Comparison of ENCODE assay signal across 31 cellular contexts in the genomic region with DNA sequence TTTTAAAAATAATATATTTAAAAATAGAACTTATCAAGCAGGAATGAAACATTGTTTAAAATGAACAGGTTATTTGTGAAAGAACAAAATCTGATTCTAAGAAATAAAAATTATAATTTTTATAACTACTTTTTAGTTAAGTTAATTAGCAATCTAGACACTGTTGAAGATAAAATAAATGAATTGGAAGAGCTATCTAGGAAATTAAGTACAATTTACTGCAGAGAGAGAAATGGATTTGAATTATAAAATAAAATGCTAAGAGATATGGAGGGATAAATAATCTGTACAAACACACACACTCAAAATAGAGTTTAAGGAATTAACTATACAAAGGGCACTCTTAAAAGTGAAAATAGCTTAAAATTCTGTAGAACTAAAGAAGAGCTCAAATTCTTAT.
"Had no signal": no experiment of that assay in that cellular context is flagged by ENCODE, and none has a peak within 500 bp of the region (broad histone marks: within the 10 kb centered on the region; RNA-seq: fewer than 3 reads in every experiment).

No MANE protein-coding gene starts in this region.

- H3K27ac Mint-ChIP-seq: natural killer cell; nephron; neural progenitor cell; progenitor cell of endocrine pancreas; stimulated activated memory B cell treated with anti-CD40 and anti-IgM and Interleukin-4, amounts not matched to agents 10 μg/mL and 1 μg/mL and 100 μg/mL, for 72 hours; stimulated activated naive CD8-positive, alpha-beta T cell treated with anti-CD3 and anti-CD28 coated beads, Interleukin-15, amount 100 ng/mL, for 72 hours; type B pancreatic cell had no signal

- H3K4me3 Mint-ChIP-seq: natural killer cell; nephron; neural progenitor cell; stimulated activated memory B cell treated with anti-CD40 and anti-IgM and Interleukin-4, amounts not matched to agents 10 μg/mL and 1 μg/mL and 100 μg/mL, for 72 hours; stimulated activated naive CD8-positive, alpha-beta T cell treated with anti-CD3 and anti-CD28 coated beads, Interleukin-15, amount 100 ng/mL, for 72 hours; type B pancreatic cell had no signal

- H3K4me1 Mint-ChIP-seq: natural killer cell; nephron; neural progenitor cell; stimulated activated memory B cell treated with anti-CD40 and anti-IgM and Interleukin-4, amounts not matched to agents 10 μg/mL and 1 μg/mL and 100 μg/mL, for 72 hours; stimulated activated naive CD8-positive, alpha-beta T cell treated with anti-CD3 and anti-CD28 coated beads, Interleukin-15, amount 100 ng/mL, for 72 hours had no signal

- H3K27me3 ChIP-seq: neural progenitor cell, ovary, right lobe of liver, sigmoid colon, spleen, suprapubic skin, testis, tibial artery, transverse colon, upper lobe of right lung, uterus had no signal

- H3K27me3 Mint-ChIP-seq: progenitor cell of endocrine pancreas; stimulated activated memory B cell treated with anti-CD40 and anti-IgM and Interleukin-4, amounts not matched to agents 10 μg/mL and 1 μg/mL and 100 μg/mL, for 72 hours; stimulated activated naive CD8-positive, alpha-beta T cell treated with anti-CD3 and anti-CD28 coated beads, Interleukin-15, amount 100 ng/mL, for 72 hours; type B pancreatic cell had no signal

- H3K4me3 ChIP-seq: neural progenitor cell, ovary, psoas muscle, right lobe of liver, sigmoid colon, smooth muscle cell, spleen, suprapubic skin, testis, tibial artery, transverse colon, upper lobe of right lung, uterus had no signal

- DNase-seq: natural killer cell; occipital lobe; ovary; posterior cingulate gyrus; psoas muscle; right cardiac atrium; right lobe of liver; sigmoid colon; spleen; stimulated activated CD4-positive, alpha-beta T cell treated with anti-CD3 and anti-CD28 coated beads, Interleukin-12 subunit alpha, Interleukin-12 subunit beta, amount 100 ng/mL, for 4 hours; stimulated activated CD4-positive, alpha-beta T cell treated with anti-CD3 and anti-CD28 coated beads, Interleukin-1b, Interleukin-23, amount 100 ng/mL, for 48 hours; stimulated activated CD4-positive, alpha-beta T cell treated with anti-CD3 and anti-CD28 coated beads, Interleukin-4, amount 100 ng/mL, for 1 hour; stimulated activated CD4-positive, alpha-beta T cell treated with anti-CD3 and anti-CD28 coated beads, Interleukin-4, amount 100 ng/mL, for 4 hours; stimulated activated CD8-positive, alpha-beta memory T cell treated with anti-CD3 and anti-CD28 coated beads, Interleukin-4, amount 100 ng/mL, for 48 hours; stimulated activated naive CD4-positive, alpha-beta T cell; stimulated activated naive CD8-positive, alpha-beta T cell treated with anti-CD3 and anti-CD28 coated beads, Interleukin-15, amount 100 ng/mL, for 72 hours; stimulated activated naive CD8-positive, alpha-beta T cell treated with anti-CD3 and anti-CD28 coated beads, Interleukin-15, Interleukin-2, amounts not matched to agents 100 U/mL and 50 U/mL, for 24 hours; substantia nigra; testis; tibial artery; transverse colon; upper lobe of right lung; uterus had no signal

- H3K27ac ChIP-seq: neural progenitor cell, ovary, parathyroid adenoma, psoas muscle, right lobe of liver, sigmoid colon, spleen, suprapubic skin, testis, tibial artery, transverse colon, upper lobe of right lung, uterus had no signal

- H3K4me1 ChIP-seq: neural progenitor cell, parathyroid adenoma, psoas muscle, sigmoid colon, spleen, suprapubic skin, testis, tibial artery, transverse colon, upper lobe of right lung, uterus had no signal

- ATAC-seq: natural killer cell; psoas muscle; right cardiac atrium; right lobe of liver; stimulated activated memory B cell treated with anti-CD40 and anti-IgM and Interleukin-4, amounts not matched to agents 10 μg/mL and 1 μg/mL and 100 μg/mL, for 72 hours; stimulated activated naive CD8-positive, alpha-beta T cell treated with anti-CD3 and anti-CD28 coated beads, Interleukin-15, amount 100 ng/mL, for 72 hours; stimulated activated naive CD8-positive, alpha-beta T cell treated with anti-CD3 and anti-CD28 coated beads, Interleukin-15, Interleukin-2, amounts not matched to agents 100 U/mL and 50 U/mL, for 24 hours; upper lobe of right lung had no signal

- H3K36me3 ChIP-seq: neural progenitor cell, ovary, right lobe of liver, sigmoid colon, spleen, suprapubic skin, tibial artery, transverse colon, upper lobe of right lung, uterus had no signal

- H3K36me3 Mint-ChIP-seq: stimulated activated memory B cell treated with anti-CD40 and anti-IgM and Interleukin-4, amounts not matched to agents 10 μg/mL and 1 μg/mL and 100 μg/mL, for 72 hours; type B pancreatic cell had no signal

- H3K9me3 ChIP-seq: ovary, right lobe of liver, testis, uterus had no signal
